1 cellular context compared by ENCODE assay signal in genomic region chr6:33886673-33887144, GRCh38.
TF ChIP-seq lines count a peak whose summit lies in the region.

No MANE protein-coding gene starts in this region.

TF ChIP-seq in SK-N-SH, 30 proteins besides CTCF, POLR2A, EP300 and RAD21 (continued from another document):
- peak; percentile 73; the same call in 1 of the 2 replicates for TF ChIP-seq RXRA (IDR thresholded peaks at IDR 0.05; ENCODE audit: borderline replicate concordance, low read depth)
- no peak for TF ChIP-seq MXI1 (IDR thresholded peaks at IDR 0.05; ENCODE audit: low read depth, low read length)
- no peak for TF ChIP-seq SMC3 (IDR thresholded peaks at IDR 0.05; ENCODE audit: low read depth, low read length)
- TF ChIP-seq JUND (IDR thresholded peaks at IDR 0.05), result peak; percentile 87
- TF ChIP-seq EZH2phosphoT487 (IDR thresholded peaks at IDR 0.05; ENCODE audit: borderline replicate concordance, low read depth), result no peak
- TF ChIP-seq ZBTB33 (IDR thresholded peaks at IDR 0.05; ENCODE audit: borderline replicate concordance, low read depth), result peak; percentile 73; the same call in 1 of the 2 replicates
- no peak for TF ChIP-seq USF2 (IDR thresholded peaks at IDR 0.05; ENCODE audit: borderline replicate concordance, low read depth, low read length)
- peak; percentile 66; the same call in 1 of the 2 replicates for TF ChIP-seq POLR2AphosphoS5 (IDR thresholded peaks at IDR 0.05; ENCODE audit: low read depth, low read length)
- TF ChIP-seq RFX5 (IDR thresholded peaks at IDR 0.05; ENCODE audit: low read length), result no peak
- TF ChIP-seq RCOR1 (IDR thresholded peaks at IDR 0.05; ENCODE audit: low read length), result no peak
- TF ChIP-seq FOSL2 (IDR thresholded peaks at IDR 0.05; ENCODE audit: borderline replicate concordance, low read depth), result peak; percentile 80; the same call in 1 of the 2 replicates
- TF ChIP-seq NRF1 (IDR thresholded peaks at IDR 0.05; ENCODE audit: low read depth, low read length), result no peak
- peak; percentile 23; the same call in 1 of the 2 replicates for TF ChIP-seq MEF2A (IDR thresholded peaks at IDR 0.05; ENCODE audit: borderline replicate concordance, low read depth)
- TF ChIP-seq IRF3 (IDR thresholded peaks at IDR 0.05; ENCODE audit: low read depth, low read length), result no peak
- no peak for TF ChIP-seq YY1 (IDR thresholded peaks at IDR 0.05; ENCODE audit: low read depth)
- no peak; the same call in 1 of the 2 replicates for TF ChIP-seq GABPA (IDR thresholded peaks at IDR 0.05; ENCODE audit: low read depth)
- TF ChIP-seq CHD2 (IDR thresholded peaks at IDR 0.05; ENCODE audit: low read length, partially characterized antibody), result no peak
- no peak for TF ChIP-seq REST (IDR thresholded peaks at IDR 0.05; ENCODE audit: low read depth, low read length)
- TF ChIP-seq ELF1 (IDR thresholded peaks at IDR 0.05), result 0 out of 2 replicates have a peak, but pooled peaks have one; percentile 9
TF ChIP-seq in SK-N-SH: peak in this region for 13.
